1 cellular context compared by ENCODE assay signal in the genomic region with DNA sequence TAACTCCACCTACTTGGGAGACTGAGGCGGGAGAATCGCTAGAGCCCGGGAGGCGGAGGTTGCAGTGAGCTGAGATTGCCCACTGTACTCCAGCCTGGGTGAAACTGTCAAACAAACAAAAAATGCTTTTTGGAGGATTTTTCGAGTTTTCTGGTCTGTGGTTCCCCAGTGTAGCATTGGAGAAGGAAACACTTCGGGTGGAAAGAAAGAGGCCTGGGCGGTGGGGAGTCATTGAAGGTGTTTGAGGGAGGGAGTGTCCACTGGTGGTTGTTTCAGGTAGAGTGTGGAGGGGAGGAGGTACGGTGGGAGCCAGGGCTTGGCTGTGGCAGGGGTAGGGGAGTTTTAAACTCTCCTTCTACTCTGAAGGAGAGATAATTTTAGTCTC.
TF ChIP-seq lines count a peak whose summit lies in the region.

No MANE protein-coding gene starts in this region.

TF ChIP-seq in K562, 482 proteins besides CTCF, POLR2A, EP300 and RAD21:
- TF ChIP-seq RBM25 (IDR thresholded peaks at IDR 0.05; ENCODE audit: low read depth, low read length, severe bottlenecking) (peak; percentile 67), ZNF263 (CRISPR knock-in tag; IDR thresholded peaks at IDR 0.05; ENCODE audit: borderline replicate concordance) (no peak), ZFP36 (IDR thresholded peaks at IDR 0.05; ENCODE audit: low read depth, low read length, partially characterized antibody) (peak; percentile 85), HDAC1 (IDR thresholded peaks at IDR 0.05) (peak in 1 of 2 experiments; percentile 26; a peak in 1 of 4 replicates), EP400 (IDR thresholded peaks at IDR 0.05) (peak; percentile 18; the same call in 1 of the 2 replicates), CEBPG (CRISPR knock-in tag; IDR thresholded peaks at IDR 0.05) (no peak), CEBPG (tag; conservative IDR thresholded peaks at IDR 0.05 in 1 of 2, IDR thresholded peaks at IDR 0.05 in 1 of 2) (no peak), PTBP1 (IDR thresholded peaks at IDR 0.05; ENCODE audit: low read depth, low read length) (0 out of 2 replicates have a peak, but pooled peaks have one; percentile 29), ZNF830 (CRISPR knock-in tag; IDR thresholded peaks at IDR 0.05) (no peak), HDAC2 (IDR thresholded peaks at IDR 0.05) (peak; percentile 43; the same call in 1 of the 2 replicates), ZSCAN29 (IDR thresholded peaks at IDR 0.05) (no peak), ZNF133 (CRISPR knock-in tag; IDR thresholded peaks at IDR 0.05) (no peak), U2AF2 (optimal IDR thresholded peaks at IDR 0.05; ENCODE audit: low read depth, low read length) (no peak), MCM3 (IDR thresholded peaks at IDR 0.05) (no peak), CEBPB (tag; IDR thresholded peaks at IDR 0.05) (no peak), HNRNPL (IDR thresholded peaks at IDR 0.05; ENCODE audit: low read depth, low read length) (no peak), LARP7 (IDR thresholded peaks at IDR 0.05) (peak; percentile 18; the same call in 1 of the 2 replicates), MCM5 (IDR thresholded peaks at IDR 0.05; ENCODE audit: low read depth) (no peak), KDM1A (IDR thresholded peaks at IDR 0.05) (peak; percentile 71 to 87; a peak in 3 of 4 replicates), TCF3 (CRISPR knock-in tag; IDR thresholded peaks at IDR 0.05) (no peak), KLF10 (CRISPR knock-in tag; IDR thresholded peaks at IDR 0.05) (no peak), BCOR (IDR thresholded peaks at IDR 0.05) (peak; percentile 93), HDGF (IDR thresholded peaks at IDR 0.05) (peak; percentile 23; the same call in 1 of the 2 replicates), HMG20B (CRISPR knock-in tag; IDR thresholded peaks at IDR 0.05) (no peak), ADNP (tag; IDR thresholded peaks at IDR 0.05) (peak; percentile 73; the same call in 1 of the 2 replicates), SP2 (IDR thresholded peaks at IDR 0.05; ENCODE audit: extremely low read depth, low read depth, low read length, poor library complexity, severe bottlenecking) (no peak), SMARCA5 (IDR thresholded peaks at IDR 0.05) (peak; percentile 81; the same call in 1 of the 2 replicates), SMARCE1 (IDR thresholded peaks at IDR 0.05) (no peak), POU5F1 (IDR thresholded peaks at IDR 0.05; ENCODE audit: borderline replicate concordance, low read depth, low read length, partially characterized antibody) (no peak), XRCC3 (IDR thresholded peaks at IDR 0.05) (no peak), ARID1B (IDR thresholded peaks at IDR 0.05) (no peak), ZNF764 (CRISPR knock-in tag; IDR thresholded peaks at IDR 0.05; ENCODE audit: low read depth) (no peak), ZNF239 (CRISPR knock-in tag; IDR thresholded peaks at IDR 0.05) (no peak), ZBTB8A (IDR thresholded peaks at IDR 0.05; ENCODE audit: partially characterized antibody) (no peak), MTA2 (IDR thresholded peaks at IDR 0.05; ENCODE audit: low read depth) (no peak), NFE2 (IDR thresholded peaks at IDR 0.05; ENCODE audit: low read depth) (no peak), CAMTA2 (CRISPR knock-in tag; conservative IDR thresholded peaks at IDR 0.05) (no peak)
- TF ChIP-seq, protein P1, sequence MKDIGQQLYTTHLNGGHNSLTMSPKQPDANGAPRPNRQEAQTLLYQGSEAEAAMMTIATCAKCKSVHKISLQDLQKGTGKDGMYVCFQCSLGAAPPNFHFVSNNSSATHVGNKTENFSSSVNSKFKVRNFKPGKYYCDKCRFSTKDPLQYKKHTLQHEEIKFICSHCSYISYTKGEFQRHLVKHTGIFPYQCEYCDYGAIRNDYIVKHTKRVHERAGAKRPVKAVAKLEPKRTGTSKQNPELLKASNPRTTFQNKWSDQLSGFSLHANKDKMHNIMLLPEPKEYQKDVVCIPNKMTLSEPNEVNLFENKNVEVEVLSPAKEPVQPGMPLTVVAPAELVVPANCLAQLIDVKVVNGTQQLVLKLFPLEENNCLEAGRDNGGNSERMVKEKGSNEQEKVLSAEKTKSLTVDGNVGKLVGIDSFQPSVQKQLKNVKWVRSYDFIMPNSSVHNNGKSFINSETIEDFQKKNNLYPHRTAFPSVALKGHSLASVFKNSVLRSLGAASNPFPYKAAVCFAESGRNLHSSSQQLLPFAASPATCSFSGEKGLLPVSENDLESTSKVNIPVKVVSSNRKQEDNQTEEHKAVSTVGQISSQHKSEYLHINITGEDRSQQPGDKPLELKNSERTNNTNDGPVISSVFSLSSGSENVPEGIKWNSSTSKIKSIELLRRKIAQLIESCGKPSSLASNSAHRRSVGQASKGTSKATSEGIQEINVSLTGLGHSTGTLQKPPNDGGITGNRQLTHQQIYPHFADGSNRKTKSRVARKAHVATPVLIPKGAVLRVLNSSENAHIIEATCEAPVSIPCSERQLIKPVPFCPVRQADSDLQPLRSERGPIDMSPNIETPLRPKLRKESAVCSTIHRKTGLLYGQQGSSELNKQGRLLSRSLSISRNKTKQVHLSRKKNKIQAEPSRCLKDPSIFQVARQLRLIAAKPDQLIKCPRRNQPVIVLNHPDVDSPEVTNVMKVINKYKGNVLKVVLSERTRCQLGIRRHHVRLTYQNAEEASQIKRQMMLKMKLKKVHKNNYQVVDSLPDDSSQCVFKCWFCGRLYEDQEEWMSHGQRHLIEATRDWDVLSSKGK (CRISPR knock-in tag; IDR thresholded peaks at IDR 0.05), result no peak
- TF ChIP-seq, protein P2, sequence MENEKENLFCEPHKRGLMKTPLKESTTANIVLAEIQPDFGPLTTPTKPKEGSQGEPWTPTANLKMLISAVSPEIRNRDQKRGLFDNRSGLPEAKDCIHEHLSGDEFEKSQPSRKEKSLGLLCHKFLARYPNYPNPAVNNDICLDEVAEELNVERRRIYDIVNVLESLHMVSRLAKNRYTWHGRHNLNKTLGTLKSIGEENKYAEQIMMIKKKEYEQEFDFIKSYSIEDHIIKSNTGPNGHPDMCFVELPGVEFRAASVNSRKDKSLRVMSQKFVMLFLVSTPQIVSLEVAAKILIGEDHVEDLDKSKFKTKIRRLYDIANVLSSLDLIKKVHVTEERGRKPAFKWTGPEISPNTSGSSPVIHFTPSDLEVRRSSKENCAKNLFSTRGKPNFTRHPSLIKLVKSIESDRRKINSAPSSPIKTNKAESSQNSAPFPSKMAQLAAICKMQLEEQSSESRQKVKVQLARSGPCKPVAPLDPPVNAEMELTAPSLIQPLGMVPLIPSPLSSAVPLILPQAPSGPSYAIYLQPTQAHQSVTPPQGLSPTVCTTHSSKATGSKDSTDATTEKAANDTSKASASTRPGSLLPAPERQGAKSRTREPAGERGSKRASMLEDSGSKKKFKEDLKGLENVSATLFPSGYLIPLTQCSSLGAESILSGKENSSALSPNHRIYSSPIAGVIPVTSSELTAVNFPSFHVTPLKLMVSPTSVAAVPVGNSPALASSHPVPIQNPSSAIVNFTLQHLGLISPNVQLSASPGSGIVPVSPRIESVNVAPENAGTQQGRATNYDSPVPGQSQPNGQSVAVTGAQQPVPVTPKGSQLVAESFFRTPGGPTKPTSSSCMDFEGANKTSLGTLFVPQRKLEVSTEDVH (IDR thresholded peaks at IDR 0.05; ENCODE audit: low read depth, partially characterized antibody), result no peak
- TF ChIP-seq, protein P3, sequence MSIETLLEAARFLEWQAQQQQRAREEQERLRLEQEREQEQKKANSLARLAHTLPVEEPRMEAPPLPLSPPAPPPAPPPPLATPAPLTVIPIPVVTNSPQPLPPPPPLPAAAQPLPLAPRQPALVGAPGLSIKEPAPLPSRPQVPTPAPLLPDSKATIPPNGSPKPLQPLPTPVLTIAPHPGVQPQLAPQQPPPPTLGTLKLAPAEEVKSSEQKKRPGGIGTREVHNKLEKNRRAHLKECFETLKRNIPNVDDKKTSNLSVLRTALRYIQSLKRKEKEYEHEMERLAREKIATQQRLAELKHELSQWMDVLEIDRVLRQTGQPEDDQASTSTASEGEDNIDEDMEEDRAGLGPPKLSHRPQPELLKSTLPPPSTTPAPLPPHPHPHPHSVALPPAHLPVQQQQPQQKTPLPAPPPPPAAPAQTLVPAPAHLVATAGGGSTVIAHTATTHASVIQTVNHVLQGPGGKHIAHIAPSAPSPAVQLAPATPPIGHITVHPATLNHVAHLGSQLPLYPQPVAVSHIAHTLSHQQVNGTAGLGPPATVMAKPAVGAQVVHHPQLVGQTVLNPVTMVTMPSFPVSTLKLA (conservative IDR thresholded peaks at IDR 0.05), result no peak
- TF ChIP-seq, protein P4, sequence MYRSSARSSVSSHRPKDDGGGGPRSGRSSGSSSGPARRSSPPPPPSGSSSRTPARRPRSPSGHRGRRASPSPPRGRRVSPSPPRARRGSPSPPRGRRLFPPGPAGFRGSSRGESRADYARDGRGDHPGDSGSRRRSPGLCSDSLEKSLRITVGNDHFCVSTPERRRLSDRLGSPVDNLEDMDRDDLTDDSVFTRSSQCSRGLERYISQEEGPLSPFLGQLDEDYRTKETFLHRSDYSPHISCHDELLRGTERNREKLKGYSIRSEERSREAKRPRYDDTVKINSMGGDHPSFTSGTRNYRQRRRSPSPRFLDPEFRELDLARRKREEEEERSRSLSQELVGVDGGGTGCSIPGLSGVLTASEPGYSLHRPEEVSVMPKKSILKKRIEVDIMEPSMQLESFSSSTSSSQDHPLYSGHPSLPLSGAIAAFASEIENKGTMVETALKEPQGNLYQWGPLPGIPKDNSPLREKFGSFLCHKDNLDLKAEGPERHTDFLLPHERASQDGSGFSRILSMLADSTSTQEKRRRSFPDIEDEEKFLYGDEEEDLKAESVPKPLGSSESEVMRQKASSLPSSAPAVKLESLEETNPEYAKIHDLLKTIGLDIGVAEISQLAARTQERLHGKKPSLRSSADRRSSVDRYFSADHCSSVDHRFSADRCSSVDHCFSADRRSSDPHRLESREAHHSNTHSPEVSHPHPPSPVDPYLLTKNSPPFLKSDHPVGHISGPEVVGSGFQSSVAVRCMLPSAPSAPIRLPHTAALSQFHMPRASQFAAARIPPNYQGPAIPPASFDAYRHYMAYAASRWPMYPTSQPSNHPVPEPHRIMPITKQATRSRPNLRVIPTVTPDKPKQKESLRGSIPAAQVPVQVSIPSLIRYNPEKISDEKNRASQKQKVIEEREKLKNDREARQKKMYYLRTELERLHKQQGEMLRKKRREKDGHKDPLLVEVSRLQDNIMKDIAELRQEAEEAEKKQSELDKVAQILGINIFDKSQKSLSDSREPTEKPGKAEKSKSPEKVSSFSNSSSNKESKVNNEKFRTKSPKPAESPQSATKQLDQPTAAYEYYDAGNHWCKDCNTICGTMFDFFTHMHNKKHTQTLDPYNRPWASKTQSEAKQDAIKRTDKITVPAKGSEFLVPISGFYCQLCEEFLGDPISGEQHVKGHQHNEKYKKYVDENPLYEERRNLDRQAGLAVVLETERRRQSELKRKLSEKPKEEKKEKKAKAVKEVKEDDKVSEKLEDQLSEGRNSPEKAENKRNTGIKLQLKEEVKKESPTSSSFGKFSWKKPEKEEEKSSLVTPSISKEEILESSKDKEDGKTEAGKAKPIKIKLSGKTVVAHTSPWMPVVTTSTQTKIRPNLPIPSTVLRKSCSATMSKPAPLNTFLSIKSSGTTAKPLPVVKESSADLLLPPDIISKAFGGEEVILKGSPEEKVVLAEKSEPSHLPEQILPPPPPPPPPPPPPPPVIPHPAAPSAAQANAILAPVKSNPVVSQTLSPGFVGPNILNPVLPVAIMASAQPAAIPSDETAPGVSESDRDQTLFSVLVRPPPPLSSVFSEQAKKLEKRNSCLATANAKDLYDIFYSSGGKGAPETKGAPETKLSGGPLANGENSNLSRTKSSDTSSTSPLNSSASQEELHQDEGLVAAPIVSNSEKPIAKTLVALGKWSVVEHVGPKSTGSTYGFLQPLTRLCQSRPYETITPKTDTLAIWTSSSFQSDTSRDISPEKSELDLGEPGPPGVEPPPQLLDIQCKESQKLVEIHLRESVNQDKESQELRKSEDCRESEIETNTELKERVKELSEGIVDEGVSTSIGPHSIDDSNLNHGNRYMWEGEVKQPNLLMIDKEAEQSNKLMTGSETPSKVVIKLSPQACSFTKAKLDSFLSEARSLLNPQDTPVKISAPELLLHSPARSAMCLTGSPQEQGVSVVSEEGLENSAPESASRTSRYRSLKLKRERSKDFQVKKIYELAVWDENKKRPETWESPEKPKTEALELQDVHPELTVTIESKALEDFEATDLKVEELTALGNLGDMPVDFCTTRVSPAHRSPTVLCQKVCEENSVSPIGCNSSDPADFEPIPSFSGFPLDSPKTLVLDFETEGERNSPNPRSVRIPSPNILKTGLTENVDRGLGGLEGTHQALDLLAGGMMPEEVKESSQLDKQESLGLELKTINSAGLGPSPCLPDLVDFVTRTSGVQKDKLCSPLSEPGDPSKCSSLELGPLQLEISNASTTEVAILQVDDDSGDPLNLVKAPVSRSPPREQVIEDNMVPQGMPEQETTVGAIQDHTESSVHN (IDR thresholded peaks at IDR 0.05; ENCODE audit: borderline replicate concordance in 1 of 2, low read depth in 1 of 2), result no peak
- TF ChIP-seq, protein P5, sequence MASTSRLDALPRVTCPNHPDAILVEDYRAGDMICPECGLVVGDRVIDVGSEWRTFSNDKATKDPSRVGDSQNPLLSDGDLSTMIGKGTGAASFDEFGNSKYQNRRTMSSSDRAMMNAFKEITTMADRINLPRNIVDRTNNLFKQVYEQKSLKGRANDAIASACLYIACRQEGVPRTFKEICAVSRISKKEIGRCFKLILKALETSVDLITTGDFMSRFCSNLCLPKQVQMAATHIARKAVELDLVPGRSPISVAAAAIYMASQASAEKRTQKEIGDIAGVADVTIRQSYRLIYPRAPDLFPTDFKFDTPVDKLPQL (IDR thresholded peaks at IDR 0.05; ENCODE audit: extremely low read depth, insufficient read length), result no peak
- TF ChIP-seq, protein P6, sequence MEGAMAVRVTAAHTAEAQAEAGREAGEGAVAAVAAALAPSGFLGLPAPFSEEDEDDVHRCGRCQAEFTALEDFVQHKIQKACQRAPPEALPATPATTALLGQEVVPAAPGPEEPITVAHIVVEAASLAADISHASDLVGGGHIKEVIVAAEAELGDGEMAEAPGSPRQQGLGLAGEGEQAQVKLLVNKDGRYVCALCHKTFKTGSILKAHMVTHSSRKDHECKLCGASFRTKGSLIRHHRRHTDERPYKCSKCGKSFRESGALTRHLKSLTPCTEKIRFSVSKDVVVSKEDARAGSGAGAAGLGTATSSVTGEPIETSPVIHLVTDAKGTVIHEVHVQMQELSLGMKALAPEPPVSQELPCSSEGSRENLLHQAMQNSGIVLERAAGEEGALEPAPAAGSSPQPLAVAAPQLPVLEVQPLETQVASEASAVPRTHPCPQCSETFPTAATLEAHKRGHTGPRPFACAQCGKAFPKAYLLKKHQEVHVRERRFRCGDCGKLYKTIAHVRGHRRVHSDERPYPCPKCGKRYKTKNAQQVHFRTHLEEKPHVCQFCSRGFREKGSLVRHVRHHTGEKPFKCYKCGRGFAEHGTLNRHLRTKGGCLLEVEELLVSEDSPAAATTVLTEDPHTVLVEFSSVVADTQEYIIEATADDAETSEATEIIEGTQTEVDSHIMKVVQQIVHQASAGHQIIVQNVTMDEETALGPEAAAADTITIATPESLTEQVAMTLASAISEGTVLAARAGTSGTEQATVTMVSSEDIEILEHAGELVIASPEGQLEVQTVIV (CRISPR knock-in tag; IDR thresholded peaks at IDR 0.05; ENCODE audit: borderline replicate concordance), result no peak
- TF ChIP-seq, protein P7, sequence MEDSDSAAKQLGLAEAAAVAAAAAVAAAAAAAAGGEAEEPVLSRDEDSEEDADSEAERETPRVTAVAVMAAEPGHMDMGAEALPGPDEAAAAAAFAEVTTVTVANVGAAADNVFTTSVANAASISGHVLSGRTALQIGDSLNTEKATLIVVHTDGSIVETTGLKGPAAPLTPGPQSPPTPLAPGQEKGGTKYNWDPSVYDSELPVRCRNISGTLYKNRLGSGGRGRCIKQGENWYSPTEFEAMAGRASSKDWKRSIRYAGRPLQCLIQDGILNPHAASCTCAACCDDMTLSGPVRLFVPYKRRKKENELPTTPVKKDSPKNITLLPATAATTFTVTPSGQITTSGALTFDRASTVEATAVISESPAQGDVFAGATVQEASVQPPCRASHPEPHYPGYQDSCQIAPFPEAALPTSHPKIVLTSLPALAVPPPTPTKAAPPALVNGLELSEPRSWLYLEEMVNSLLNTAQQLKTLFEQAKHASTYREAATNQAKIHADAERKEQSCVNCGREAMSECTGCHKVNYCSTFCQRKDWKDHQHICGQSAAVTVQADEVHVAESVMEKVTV (CRISPR knock-in tag; IDR thresholded peaks at IDR 0.05), result no peak
TF ChIP-seq in K562: peak in this region for 12.
